1 cellular context compared by ENCODE assay signal in the genomic region with DNA sequence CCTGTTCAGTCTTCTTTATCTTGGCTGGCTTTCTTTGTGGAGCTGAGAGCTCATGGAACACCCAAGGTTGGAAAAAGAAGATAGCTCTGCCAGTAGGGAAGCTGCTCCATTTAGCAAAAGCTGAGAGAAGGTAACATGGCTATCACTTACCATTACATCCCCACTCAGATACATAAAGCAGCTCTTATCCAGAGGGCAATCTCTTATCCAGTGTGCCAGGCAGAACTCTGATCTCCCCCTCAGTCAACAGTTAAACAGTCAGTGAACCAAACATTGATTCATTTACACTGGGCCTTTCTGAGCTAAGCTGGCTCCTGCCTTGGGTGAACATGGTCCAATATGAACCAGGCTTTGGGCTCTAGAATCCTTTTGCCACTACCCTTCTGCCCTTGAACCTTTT.
TF ChIP-seq lines count a peak whose summit lies in the region.

No MANE protein-coding gene starts in this region.

TF ChIP-seq in K562, 482 proteins besides CTCF, POLR2A, EP300 and RAD21 (continued from another document):
- TF ChIP-seq, protein P1, sequence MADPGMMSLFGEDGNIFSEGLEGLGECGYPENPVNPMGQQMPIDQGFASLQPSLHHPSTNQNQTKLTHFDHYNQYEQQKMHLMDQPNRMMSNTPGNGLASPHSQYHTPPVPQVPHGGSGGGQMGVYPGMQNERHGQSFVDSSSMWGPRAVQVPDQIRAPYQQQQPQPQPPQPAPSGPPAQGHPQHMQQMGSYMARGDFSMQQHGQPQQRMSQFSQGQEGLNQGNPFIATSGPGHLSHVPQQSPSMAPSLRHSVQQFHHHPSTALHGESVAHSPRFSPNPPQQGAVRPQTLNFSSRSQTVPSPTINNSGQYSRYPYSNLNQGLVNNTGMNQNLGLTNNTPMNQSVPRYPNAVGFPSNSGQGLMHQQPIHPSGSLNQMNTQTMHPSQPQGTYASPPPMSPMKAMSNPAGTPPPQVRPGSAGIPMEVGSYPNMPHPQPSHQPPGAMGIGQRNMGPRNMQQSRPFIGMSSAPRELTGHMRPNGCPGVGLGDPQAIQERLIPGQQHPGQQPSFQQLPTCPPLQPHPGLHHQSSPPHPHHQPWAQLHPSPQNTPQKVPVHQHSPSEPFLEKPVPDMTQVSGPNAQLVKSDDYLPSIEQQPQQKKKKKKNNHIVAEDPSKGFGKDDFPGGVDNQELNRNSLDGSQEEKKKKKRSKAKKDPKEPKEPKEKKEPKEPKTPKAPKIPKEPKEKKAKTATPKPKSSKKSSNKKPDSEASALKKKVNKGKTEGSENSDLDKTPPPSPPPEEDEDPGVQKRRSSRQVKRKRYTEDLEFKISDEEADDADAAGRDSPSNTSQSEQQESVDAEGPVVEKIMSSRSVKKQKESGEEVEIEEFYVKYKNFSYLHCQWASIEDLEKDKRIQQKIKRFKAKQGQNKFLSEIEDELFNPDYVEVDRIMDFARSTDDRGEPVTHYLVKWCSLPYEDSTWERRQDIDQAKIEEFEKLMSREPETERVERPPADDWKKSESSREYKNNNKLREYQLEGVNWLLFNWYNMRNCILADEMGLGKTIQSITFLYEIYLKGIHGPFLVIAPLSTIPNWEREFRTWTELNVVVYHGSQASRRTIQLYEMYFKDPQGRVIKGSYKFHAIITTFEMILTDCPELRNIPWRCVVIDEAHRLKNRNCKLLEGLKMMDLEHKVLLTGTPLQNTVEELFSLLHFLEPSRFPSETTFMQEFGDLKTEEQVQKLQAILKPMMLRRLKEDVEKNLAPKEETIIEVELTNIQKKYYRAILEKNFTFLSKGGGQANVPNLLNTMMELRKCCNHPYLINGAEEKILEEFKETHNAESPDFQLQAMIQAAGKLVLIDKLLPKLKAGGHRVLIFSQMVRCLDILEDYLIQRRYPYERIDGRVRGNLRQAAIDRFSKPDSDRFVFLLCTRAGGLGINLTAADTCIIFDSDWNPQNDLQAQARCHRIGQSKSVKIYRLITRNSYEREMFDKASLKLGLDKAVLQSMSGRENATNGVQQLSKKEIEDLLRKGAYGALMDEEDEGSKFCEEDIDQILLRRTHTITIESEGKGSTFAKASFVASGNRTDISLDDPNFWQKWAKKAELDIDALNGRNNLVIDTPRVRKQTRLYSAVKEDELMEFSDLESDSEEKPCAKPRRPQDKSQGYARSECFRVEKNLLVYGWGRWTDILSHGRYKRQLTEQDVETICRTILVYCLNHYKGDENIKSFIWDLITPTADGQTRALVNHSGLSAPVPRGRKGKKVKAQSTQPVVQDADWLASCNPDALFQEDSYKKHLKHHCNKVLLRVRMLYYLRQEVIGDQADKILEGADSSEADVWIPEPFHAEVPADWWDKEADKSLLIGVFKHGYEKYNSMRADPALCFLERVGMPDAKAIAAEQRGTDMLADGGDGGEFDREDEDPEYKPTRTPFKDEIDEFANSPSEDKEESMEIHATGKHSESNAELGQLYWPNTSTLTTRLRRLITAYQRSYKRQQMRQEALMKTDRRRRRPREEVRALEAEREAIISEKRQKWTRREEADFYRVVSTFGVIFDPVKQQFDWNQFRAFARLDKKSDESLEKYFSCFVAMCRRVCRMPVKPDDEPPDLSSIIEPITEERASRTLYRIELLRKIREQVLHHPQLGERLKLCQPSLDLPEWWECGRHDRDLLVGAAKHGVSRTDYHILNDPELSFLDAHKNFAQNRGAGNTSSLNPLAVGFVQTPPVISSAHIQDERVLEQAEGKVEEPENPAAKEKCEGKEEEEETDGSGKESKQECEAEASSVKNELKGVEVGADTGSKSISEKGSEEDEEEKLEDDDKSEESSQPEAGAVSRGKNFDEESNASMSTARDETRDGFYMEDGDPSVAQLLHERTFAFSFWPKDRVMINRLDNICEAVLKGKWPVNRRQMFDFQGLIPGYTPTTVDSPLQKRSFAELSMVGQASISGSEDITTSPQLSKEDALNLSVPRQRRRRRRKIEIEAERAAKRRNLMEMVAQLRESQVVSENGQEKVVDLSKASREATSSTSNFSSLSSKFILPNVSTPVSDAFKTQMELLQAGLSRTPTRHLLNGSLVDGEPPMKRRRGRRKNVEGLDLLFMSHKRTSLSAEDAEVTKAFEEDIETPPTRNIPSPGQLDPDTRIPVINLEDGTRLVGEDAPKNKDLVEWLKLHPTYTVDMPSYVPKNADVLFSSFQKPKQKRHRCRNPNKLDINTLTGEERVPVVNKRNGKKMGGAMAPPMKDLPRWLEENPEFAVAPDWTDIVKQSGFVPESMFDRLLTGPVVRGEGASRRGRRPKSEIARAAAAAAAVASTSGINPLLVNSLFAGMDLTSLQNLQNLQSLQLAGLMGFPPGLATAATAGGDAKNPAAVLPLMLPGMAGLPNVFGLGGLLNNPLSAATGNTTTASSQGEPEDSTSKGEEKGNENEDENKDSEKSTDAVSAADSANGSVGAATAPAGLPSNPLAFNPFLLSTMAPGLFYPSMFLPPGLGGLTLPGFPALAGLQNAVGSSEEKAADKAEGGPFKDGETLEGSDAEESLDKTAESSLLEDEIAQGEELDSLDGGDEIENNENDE (IDR thresholded peaks at IDR 0.05; ENCODE audit: low read depth, low read length): no peak
- peak; percentile 69 for TF ChIP-seq TEAD4 (IDR thresholded peaks at IDR 0.05; ENCODE audit: low read length)
- TF ChIP-seq TEAD4 (CRISPR knock-in tag; IDR thresholded peaks at IDR 0.05; ENCODE audit: borderline replicate concordance): no peak
- peak; percentile 43 for TF ChIP-seq TCF3 (CRISPR knock-in tag; IDR thresholded peaks at IDR 0.05)
- TF ChIP-seq ARID1B (IDR thresholded peaks at IDR 0.05): peak; percentile 59
- no peak for TF ChIP-seq HCFC1 (IDR thresholded peaks at IDR 0.05; ENCODE audit: low read depth, low read length)
- TF ChIP-seq ZNF347 (CRISPR knock-in tag; IDR thresholded peaks at IDR 0.05; ENCODE audit: low read depth): no peak
- TF ChIP-seq CBFA2T3 (IDR thresholded peaks at IDR 0.05): peak; percentile 59
- TF ChIP-seq BHLHE40 (IDR thresholded peaks at IDR 0.05; ENCODE audit: low read length): no peak
- TF ChIP-seq, protein P2, sequence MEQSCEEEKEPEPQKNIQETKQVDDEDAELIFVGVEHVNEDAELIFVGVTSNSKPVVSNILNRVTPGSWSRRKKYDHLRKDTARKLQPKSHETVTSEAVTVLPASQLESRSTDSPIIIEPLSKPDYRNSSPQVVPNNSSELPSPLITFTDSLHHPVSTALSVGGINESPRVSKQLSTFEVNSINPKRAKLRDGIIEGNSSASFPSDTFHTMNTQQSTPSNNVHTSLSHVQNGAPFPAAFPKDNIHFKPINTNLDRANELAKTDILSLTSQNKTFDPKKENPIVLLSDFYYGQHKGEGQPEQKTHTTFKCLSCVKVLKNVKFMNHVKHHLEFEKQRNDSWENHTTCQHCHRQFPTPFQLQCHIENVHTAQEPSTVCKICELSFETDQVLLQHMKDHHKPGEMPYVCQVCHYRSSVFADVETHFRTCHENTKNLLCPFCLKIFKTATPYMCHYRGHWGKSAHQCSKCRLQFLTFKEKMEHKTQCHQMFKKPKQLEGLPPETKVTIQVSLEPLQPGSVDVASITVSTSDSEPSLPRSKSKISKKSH (CRISPR knock-in tag; IDR thresholded peaks at IDR 0.05): no peak
- TF ChIP-seq CCNT2 (IDR thresholded peaks at IDR 0.05; ENCODE audit: borderline replicate concordance, extremely low read depth, insufficient read length, low read depth, low read length): peak; percentile 18
- no peak for TF ChIP-seq RUNX1 (IDR thresholded peaks at IDR 0.05; ENCODE audit: low read depth)
- no peak for TF ChIP-seq STAG1 (CRISPR knock-in tag; IDR thresholded peaks at IDR 0.05; ENCODE audit: borderline replicate concordance)
- no peak for TF ChIP-seq ZFP1 (CRISPR knock-in tag; IDR thresholded peaks at IDR 0.05)
- TF ChIP-seq CBFA2T2 (conservative IDR thresholded peaks at IDR 0.05): peak; percentile 41; the same call in 1 of the 2 replicates
- TF ChIP-seq KLF16 (IDR thresholded peaks at IDR 0.05): 0 out of 2 replicates have a peak, but pooled peaks have one; percentile 20
